ENCODE assay signal across 16 cellular contexts in genomic region chr5:103264529-103264928, GRCh38. TPM values are rescaled to one million over a fixed set of nuclear protein-coding genes. Genes with fewer than 3 reads are reported as not detected.
DNase-seq lines count a peak whose midpoint lies in the region; ATAC-seq and TF ChIP-seq lines count a peak whose summit lies in the region.
"Had no signal": no experiment of that assay in that cellular context is flagged by ENCODE, and none has a peak within 500 bp of the region (broad histone marks: within the 10 kb centered on the region; RNA-seq: fewer than 3 reads in every experiment).

No MANE protein-coding gene starts in this region.

- H3K36me3 Mint-ChIP-seq in WTC11 (peaks cover 3% of the 10 kb centered on the region), type B pancreatic cell (peaks cover 8% of the 10 kb centered on the region)

- peaks cover 29 to 41% of the 10 kb centered on the region in 2 experiments for H3K36me3 ChIP-seq in SK-N-SH (replicated peaks in 1 of 2; ENCODE audit: control insufficient read depth in 1 of 2, insufficient read depth in 2 of 2, low read length in 1 of 2)

- H3K4me3 ChIP-seq in SK-N-SH (ENCODE audit: low read depth in 2 of 2, low read length in 1 of 2) = 0 out of 4 replicates have a peak overlapping the region, but pooled peaks of 1 of the 2 experiments have one; percentile 20

- H3K9me2 ChIP-seq in SK-N-SH = no peaks in the 10 kb centered on the region

- H3K79me2 ChIP-seq in SK-N-SH (ENCODE audit: insufficient read depth) = peaks cover 100% of the 10 kb centered on the region

- TF ChIP-seq EP300 in SK-N-SH (IDR thresholded peaks at IDR 0.05; ENCODE audit: borderline replicate concordance in 1 of 2, low read depth in 1 of 2, low read length in 1 of 2) = no peak

- no peak overlapping the region for H2AFZ ChIP-seq in SK-N-SH (ENCODE audit: low read depth)

- peak overlapping the region; percentile 31; the same call in 1 of the 2 replicates for H3K4me2 ChIP-seq in SK-N-SH

- no peaks in the 10 kb centered on the region for H3K9me3 ChIP-seq in SK-N-SH

- TF ChIP-seq CTCF in SK-N-SH (IDR thresholded peaks at IDR 0.05) (no peak), WTC11 (IDR thresholded peaks at IDR 0.05) (no peak), type B pancreatic cell (conservative IDR thresholded peaks at IDR 0.05) (no peak)

- 0 out of 2 replicates have a peak overlapping the region, but pooled peaks have one; percentile 46 for H3K27ac Mint-ChIP-seq in WTC11
- H3K27ac Mint-ChIP-seq in type B pancreatic cell = no peak overlapping the region
- H3K27ac Mint-ChIP-seq: CD14-positive monocyte; CD8-positive, alpha-beta T cell had no signal

- CTCF ChIA-PET in SK-N-SH (lab: Yijun Ruan, JAX) (no interaction called here), WTC11 (lab: Charles Lee) (no interaction called here)

- POLR2A ChIA-PET in SK-N-SH (lab: Yijun Ruan, JAX) (no interaction called here), WTC11 (lab: Charles Lee) (no interaction called here)

- no peak overlapping the region for H3K9ac ChIP-seq in SK-N-SH

- H3K9me3 Mint-ChIP-seq in WTC11 (no peaks in the 10 kb centered on the region), type B pancreatic cell (no peaks in the 10 kb centered on the region)
- H3K9me3 Mint-ChIP-seq: CD14-positive monocyte; CD8-positive, alpha-beta T cell had no signal

- H3K27me3 Mint-ChIP-seq in WTC11 (ENCODE audit: low read depth) (no peaks in the 10 kb centered on the region), type B pancreatic cell (no peaks in the 10 kb centered on the region)

- ATAC-seq in SK-N-SH treated with all-trans-retinoic acid at 6 μM for 48 hours = no peak
- ATAC-seq in WTC11 = no peak
- ATAC-seq in GM19397 (IDR thresholded peaks at IDR 0.05; ENCODE audit: unreplicated experiment) = no peak
- ATAC-seq in HG03159 (IDR thresholded peaks at IDR 0.05; ENCODE audit: unreplicated experiment) = no peak
- ATAC-seq: CD8-positive, alpha-beta T cell had no signal

- TF ChIP-seq RAD21 in SK-N-SH (IDR thresholded peaks at IDR 0.05; ENCODE audit: low read length) = no peak

- peaks cover 51% of the 10 kb centered on the region for H3K4me1 Mint-ChIP-seq in WTC11
- H3K4me1 Mint-ChIP-seq in type B pancreatic cell (ENCODE audit: unreplicated experiment) = peaks cover 29% of the 10 kb centered on the region

- H3K27me3 ChIP-seq in SK-N-SH (ENCODE audit: insufficient read depth) = no peaks in the 10 kb centered on the region

- DNase-seq in SK-N-SH (no peak), WTC11 (ENCODE audit: low spot score) (no peak), inferior parietal cortex (ENCODE audit: extremely low spot score) (peak; percentile 11), type B pancreatic cell (ENCODE audit: extremely low spot score, unreplicated experiment) (no peak), RPMI8226 (no peak)
- DNase-seq: CD8-positive, alpha-beta T cell; COR-L47; DMS153; DMS79 treated with DMSO at 0.1 percent for 48 hours; GDM1; HCEC 1CT had no signal

- H3K27ac ChIP-seq in SK-N-SH (ENCODE audit: low read depth in 2 of 2, low read length in 1 of 2) = no peak overlapping the region
- H3K27ac ChIP-seq: 22Rv1 had no signal

- peaks cover 94% of the 10 kb centered on the region for H4K20me1 ChIP-seq in SK-N-SH (ENCODE audit: insufficient read depth)

- H3K4me3 Mint-ChIP-seq in WTC11 = no peak overlapping the region
- no peak overlapping the region for H3K4me3 Mint-ChIP-seq in type B pancreatic cell
- H3K4me3 Mint-ChIP-seq: CD14-positive monocyte; CD8-positive, alpha-beta T cell had no signal

- peaks cover 8 to 12% of the 10 kb centered on the region in 2 experiments; a peak in 2 of 4 replicates for H3K4me1 ChIP-seq in SK-N-SH (ENCODE audit: control insufficient read depth in 1 of 2, insufficient read depth in 2 of 2, low read depth in 1 of 2, low read length in 1 of 2)

- H3F3A ChIP-seq in SK-N-SH (replicated peaks; ENCODE audit: insufficient read depth) = peaks cover 12% of the 10 kb centered on the region

TF ChIP-seq in SK-N-SH, 30 proteins besides CTCF, POLR2A, EP300 and RAD21:
- TF ChIP-seq SMC3 (IDR thresholded peaks at IDR 0.05; ENCODE audit: low read depth, low read length) = no peak
- TF ChIP-seq ZBTB33 (IDR thresholded peaks at IDR 0.05; ENCODE audit: borderline replicate concordance, low read depth) = no peak

TF ChIP-seq in SK-N-SH treated with all-trans-retinoic acid at 6 μM for 48 hours, 23 proteins besides CTCF, POLR2A, EP300 and RAD21:
- TF ChIP-seq ZNF565 (CRISPR knock-in tag; conservative IDR thresholded peaks at IDR 0.05; ENCODE audit: low read depth) (no peak), CSRNP3 (CRISPR knock-in tag; IDR thresholded peaks at IDR 0.05) (no peak), ISL1 (CRISPR knock-in tag; IDR thresholded peaks at IDR 0.05) (no peak)
TF ChIP-seq in SK-N-SH treated with all-trans-retinoic acid at 6 μM for 48 hours: peak in this region for 0.

TF ChIP-seq in WTC11, 78 proteins besides CTCF, POLR2A, EP300 and RAD21:
- no peak for TF ChIP-seq CREB1 (CRISPR knock-in tag; IDR thresholded peaks at IDR 0.05)
- no peak for TF ChIP-seq PREB (CRISPR knock-in tag; IDR thresholded peaks at IDR 0.05; ENCODE audit: borderline replicate concordance)
- TF ChIP-seq FOXJ3 (CRISPR knock-in tag; IDR thresholded peaks at IDR 0.05; ENCODE audit: borderline replicate concordance) = no peak
- no peak for TF ChIP-seq ZNF671 (CRISPR knock-in tag; IDR thresholded peaks at IDR 0.05)
- no peak for TF ChIP-seq NR3C1 (CRISPR knock-in tag; conservative IDR thresholded peaks at IDR 0.05; ENCODE audit: low read depth)
- no peak for TF ChIP-seq RELA (CRISPR knock-in tag; IDR thresholded peaks at IDR 0.05; ENCODE audit: borderline replicate concordance)
- no peak for TF ChIP-seq SP1 (CRISPR knock-in tag; conservative IDR thresholded peaks at IDR 0.05)
- TF ChIP-seq ZNF423 (CRISPR knock-in tag; IDR thresholded peaks at IDR 0.05) = no peak
- TF ChIP-seq ERG (CRISPR knock-in tag; IDR thresholded peaks at IDR 0.05) = no peak
- TF ChIP-seq GABPB1 (CRISPR knock-in tag; IDR thresholded peaks at IDR 0.05) = no peak
- TF ChIP-seq TCF7 (CRISPR knock-in tag; IDR thresholded peaks at IDR 0.05; ENCODE audit: low read depth) = no peak
- no peak for TF ChIP-seq E2F4 (CRISPR knock-in tag; IDR thresholded peaks at IDR 0.05; ENCODE audit: borderline replicate concordance, low read depth)
- TF ChIP-seq OVOL2 (CRISPR knock-in tag; IDR thresholded peaks at IDR 0.05; ENCODE audit: borderline replicate concordance) = no peak
- TF ChIP-seq IRF2 (CRISPR knock-in tag; IDR thresholded peaks at IDR 0.05; ENCODE audit: borderline replicate concordance, low read depth) = no peak
- no peak for TF ChIP-seq ELF4 (CRISPR knock-in tag; IDR thresholded peaks at IDR 0.05; ENCODE audit: low read depth)
- TF ChIP-seq HMGA2 (CRISPR knock-in tag; IDR thresholded peaks at IDR 0.05) = no peak
- no peak for TF ChIP-seq ZNF416 (CRISPR knock-in tag; IDR thresholded peaks at IDR 0.05)
- TF ChIP-seq GTF2I (CRISPR knock-in tag; conservative IDR thresholded peaks at IDR 0.05) = no peak
- TF ChIP-seq ZSCAN18 (CRISPR knock-in tag; IDR thresholded peaks at IDR 0.05) = no peak

RNA-seq across cellular contexts. Expression of gene MACIR, which starts 6.0 kb away (rescaled TPM):
- polyA plus RNA-seq in SK-N-SH (2012; rRNA removed) = 24.7 and 36.3 TPM in 2 replicates
- 32.8 and 34.4 TPM in 2 replicates for polyA plus RNA-seq in SK-N-SH (2012; cell fraction: cytosol; rRNA removed)
- 33.6 and 38.3 TPM in 2 replicates for polyA plus RNA-seq in SK-N-SH (2012; cell fraction: nucleus; rRNA removed)
- total RNA-seq in WTC11 (2021) (12.4 to 13.8 TPM (median 13.1 TPM) in 3 replicates), type B pancreatic cell (ENCODE audit: low replicate concordance) (19.3 and 20.8 TPM in 2 replicates)
